ENCODE assay signal across 10 cellular contexts in genomic region chr4:17809667-17810066, GRCh38. TPM values are rescaled to one million over a fixed set of nuclear protein-coding genes. Genes with fewer than 3 reads are reported as not detected.
A peak's percentile ranks its signal among the peaks of the same experiment; 100 is the strongest.
DNase-seq lines count a peak whose midpoint lies in the region; ATAC-seq lines count a peak whose summit lies in the region.
"Had no signal": no experiment of that assay in that cellular context is flagged by ENCODE, and none has a peak within 500 bp of the region (broad histone marks: within the 10 kb centered on the region; RNA-seq: fewer than 3 reads in every experiment).

No MANE protein-coding gene starts in this region.

- no peaks in the 10 kb centered on the region for H3K27me3 Mint-ChIP-seq in activated T-helper 1 cell treated with anti-CD3 and anti-CD28 coated beads, Interleukin-12 subunit alpha, Interleukin-12 subunit beta, Interleukin-2, Interleukin-4 antibody, amounts not matched to agents 30 ng/mL and 10 ng/mL and 1 ng/mL, durations not matched to agents 14 hours and 24 hours and 36 hours (ENCODE audit: insufficient read depth)
- no peaks in the 10 kb centered on the region for H3K27me3 Mint-ChIP-seq in stimulated activated naive B cell treated with anti-CD40 and anti-IgM and Interleukin-4, amounts not matched to agents 10 μg/mL and 1 μg/mL and 100 μg/mL, for 72 hours

- intact Hi-C loops in activated T-helper 1 cell treated with anti-CD3 and anti-CD28 coated beads, Interleukin-12 subunit alpha, Interleukin-12 subunit beta, Interleukin-2, Interleukin-4 antibody, amounts not matched to agents 30 ng/mL and 10 ng/mL and 1 ng/mL, durations not matched to agents 14 hours and 24 hours and 36 hours (cut with micrococcal nuclease), result loop anchor here (1.0 to 10.0 kb wide), 12 partner anchors 9 to 1585 kb away; partner anchors contain the start of genes LAP3, MED28, QDPR and TAPT1

- peaks cover 4% of the 10 kb centered on the region for H3K36me3 ChIP-seq in iPS-15b (ENCODE audit: control insufficient read depth, insufficient read depth, low read length)

- H3K4me3 Mint-ChIP-seq in activated T-helper 1 cell treated with anti-CD3 and anti-CD28 coated beads, Interleukin-12 subunit alpha, Interleukin-12 subunit beta, Interleukin-2, Interleukin-4 antibody, amounts not matched to agents 30 ng/mL and 10 ng/mL and 1 ng/mL, durations not matched to agents 14 hours and 24 hours and 36 hours, result peak overlapping the region; percentile 88
- H3K4me3 Mint-ChIP-seq in stimulated activated naive B cell treated with anti-CD40 and anti-IgM and Interleukin-4, amounts not matched to agents 10 μg/mL and 1 μg/mL and 100 μg/mL, for 72 hours, result peak overlapping the region; percentile 96 to 97

- DNase-seq in DMS 273 (lab: John Stamatoyannopoulos, UW; ENCODE audit: unreplicated experiment) (peak; percentile 12), DMS 273 treated with DMSO at 0.1 percent for 48 hours (lab: John Stamatoyannopoulos, UW) (no peak), NCI-H1694 treated with DMSO at 0.1 percent for 48 hours (lab: John Stamatoyannopoulos, UW) (no peak), 8988T (no peak)
- DNase-seq in activated T-helper 1 cell treated with anti-CD3 and anti-CD28 coated beads, Interleukin-12 subunit alpha, Interleukin-12 subunit beta, Interleukin-2, Interleukin-4 antibody, amounts not matched to agents 30 ng/mL and 10 ng/mL and 1 ng/mL, durations not matched to agents 14 hours and 24 hours and 36 hours (ENCODE audit: low spot score), result no peak
- DNase-seq in stimulated activated naive B cell treated with anti-CD40 and anti-IgM and Interleukin-4, amounts not matched to agents 10 μg/mL and 1 μg/mL and 100 μg/mL, for 72 hours, result no peak
- DNase-seq: NCI-H1048 had no signal

- no peaks in the 10 kb centered on the region for H3K9me3 ChIP-seq in iPS-15b (ENCODE audit: control insufficient read depth, insufficient read depth, low read length)

- peak overlapping the region; percentile 96 for H3K4me3 ChIP-seq in iPS-15b (ENCODE audit: low read depth, low read length)

- peak overlapping the region; percentile 95 for H3K27ac Mint-ChIP-seq in activated T-helper 1 cell treated with anti-CD3 and anti-CD28 coated beads, Interleukin-12 subunit alpha, Interleukin-12 subunit beta, Interleukin-2, Interleukin-4 antibody, amounts not matched to agents 30 ng/mL and 10 ng/mL and 1 ng/mL, durations not matched to agents 14 hours and 24 hours and 36 hours
- peak overlapping the region; percentile 98 for H3K27ac Mint-ChIP-seq in stimulated activated naive B cell treated with anti-CD40 and anti-IgM and Interleukin-4, amounts not matched to agents 10 μg/mL and 1 μg/mL and 100 μg/mL, for 72 hours

- H3K4me1 ChIP-seq in iPS-15b (ENCODE audit: control insufficient read depth, insufficient read depth, low read length), result peaks cover 8% of the 10 kb centered on the region

- peaks cover 74% of the 10 kb centered on the region for H3K4me1 Mint-ChIP-seq in activated T-helper 1 cell treated with anti-CD3 and anti-CD28 coated beads, Interleukin-12 subunit alpha, Interleukin-12 subunit beta, Interleukin-2, Interleukin-4 antibody, amounts not matched to agents 30 ng/mL and 10 ng/mL and 1 ng/mL, durations not matched to agents 14 hours and 24 hours and 36 hours (ENCODE audit: low read depth)
- H3K4me1 Mint-ChIP-seq in stimulated activated naive B cell treated with anti-CD40 and anti-IgM and Interleukin-4, amounts not matched to agents 10 μg/mL and 1 μg/mL and 100 μg/mL, for 72 hours, result peaks cover 16 to 48% of the 10 kb centered on the region in 2 donors

- ATAC-seq in stimulated activated naive B cell treated with anti-CD40 and anti-IgM and Interleukin-4, amounts not matched to agents 10 μg/mL and 1 μg/mL and 100 μg/mL, for 72 hours (replicated peaks), result no peak
- ATAC-seq in GM21423 (IDR thresholded peaks at IDR 0.05; ENCODE audit: unreplicated experiment), result no peak

- H3K9ac ChIP-seq in iPS-15b (ENCODE audit: low read depth, low read length), result peak overlapping the region; percentile 96

- no peaks in the 10 kb centered on the region for H3K9me3 Mint-ChIP-seq in activated T-helper 1 cell treated with anti-CD3 and anti-CD28 coated beads, Interleukin-12 subunit alpha, Interleukin-12 subunit beta, Interleukin-2, Interleukin-4 antibody, amounts not matched to agents 30 ng/mL and 10 ng/mL and 1 ng/mL, durations not matched to agents 14 hours and 24 hours and 36 hours
- no peaks in the 10 kb centered on the region for H3K9me3 Mint-ChIP-seq in stimulated activated naive B cell treated with anti-CD40 and anti-IgM and Interleukin-4, amounts not matched to agents 10 μg/mL and 1 μg/mL and 100 μg/mL, for 72 hours

- H3K36me3 Mint-ChIP-seq in activated T-helper 1 cell treated with anti-CD3 and anti-CD28 coated beads, Interleukin-12 subunit alpha, Interleukin-12 subunit beta, Interleukin-2, Interleukin-4 antibody, amounts not matched to agents 30 ng/mL and 10 ng/mL and 1 ng/mL, durations not matched to agents 14 hours and 24 hours and 36 hours (ENCODE audit: low read depth), result peaks cover 27% of the 10 kb centered on the region
- peaks cover 9 to 17% of the 10 kb centered on the region in 2 donors for H3K36me3 Mint-ChIP-seq in stimulated activated naive B cell treated with anti-CD40 and anti-IgM and Interleukin-4, amounts not matched to agents 10 μg/mL and 1 μg/mL and 100 μg/mL, for 72 hours

- H3K27me3 ChIP-seq in iPS-15b (ENCODE audit: control insufficient read depth, insufficient read depth, low read length), result no peaks in the 10 kb centered on the region

RNA-seq across cellular contexts. Expression of gene DCAF16, which starts 0.9 kb away (rescaled TPM):
- 44.0 and 48.5 TPM in 2 replicates for total RNA-seq in activated T-helper 1 cell treated with anti-CD3 and anti-CD28 coated beads, Interleukin-12 subunit alpha, Interleukin-12 subunit beta, Interleukin-2, Interleukin-4 antibody, amounts not matched to agents 30 ng/mL and 10 ng/mL and 1 ng/mL, durations not matched to agents 14 hours and 24 hours and 36 hours

RNA-seq across cellular contexts. Expression of gene NCAPG, which starts 1.1 kb away (rescaled TPM):
- 43.7 and 46.3 TPM in 2 replicates for total RNA-seq in activated T-helper 1 cell treated with anti-CD3 and anti-CD28 coated beads, Interleukin-12 subunit alpha, Interleukin-12 subunit beta, Interleukin-2, Interleukin-4 antibody, amounts not matched to agents 30 ng/mL and 10 ng/mL and 1 ng/mL, durations not matched to agents 14 hours and 24 hours and 36 hours

RNA-seq across cellular contexts. Expression of gene FAM184B, which starts 28.2 kb away (rescaled TPM):
- not detected in 2 replicates for total RNA-seq in activated T-helper 1 cell treated with anti-CD3 and anti-CD28 coated beads, Interleukin-12 subunit alpha, Interleukin-12 subunit beta, Interleukin-2, Interleukin-4 antibody, amounts not matched to agents 30 ng/mL and 10 ng/mL and 1 ng/mL, durations not matched to agents 14 hours and 24 hours and 36 hours
- total RNA-seq: pulmonary artery endothelial cell had no signal
